Comparison of ENCODE assay signal across 1 cellular context in the genomic region with DNA sequence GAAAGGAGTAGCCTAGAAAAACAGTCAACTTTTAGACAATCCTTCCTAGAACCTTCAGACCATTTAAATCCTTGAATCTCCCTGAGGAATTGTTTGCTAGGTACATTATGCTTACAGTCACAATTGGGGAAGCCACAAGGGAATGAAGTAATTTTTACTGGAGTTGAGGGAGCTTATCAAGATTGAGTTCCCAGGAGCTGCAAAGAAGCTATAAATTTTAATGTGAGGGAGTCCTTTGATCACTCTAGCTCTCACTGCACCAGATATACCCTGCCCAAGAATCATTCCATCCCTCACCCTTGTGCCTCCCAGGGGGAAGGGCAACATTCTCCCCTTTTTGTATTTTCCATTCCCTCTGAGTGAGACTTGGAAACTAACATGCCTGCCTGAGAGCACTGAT.
TF ChIP-seq lines count a peak whose summit lies in the region.

No MANE protein-coding gene starts in this region.

TF ChIP-seq in HEK293, 187 proteins besides CTCF, POLR2A, EP300 and RAD21 (continued from another document and continues in another):
- no peak for TF ChIP-seq ZFP37 (tag by site-specific recombination; IDR thresholded peaks at IDR 0.05)
- no peak for TF ChIP-seq ZNF518A (tag by site-specific recombination; conservative IDR thresholded peaks at IDR 0.05; ENCODE audit: low read depth)
- no peak for TF ChIP-seq ZNF654 (tag by site-specific recombination; IDR thresholded peaks at IDR 0.05; ENCODE audit: low read depth)
- TF ChIP-seq TCF7L2 (IDR thresholded peaks at IDR 0.05; ENCODE audit: borderline replicate concordance, low read depth, low read length): peak; percentile 85; the same call in 1 of the 2 replicates
- no peak for TF ChIP-seq GLI2 (tag by site-specific recombination; IDR thresholded peaks at IDR 0.05; ENCODE audit: borderline replicate concordance, low read depth)
- TF ChIP-seq ZNF175 (tag by site-specific recombination; IDR thresholded peaks at IDR 0.05): no peak
- TF ChIP-seq ZNF423 (tag by site-specific recombination; IDR thresholded peaks at IDR 0.05): peak; percentile 78
- TF ChIP-seq ZNF571 (tag by site-specific recombination; IDR thresholded peaks at IDR 0.05): no peak
- TF ChIP-seq ZBTB21 (tag by site-specific recombination; IDR thresholded peaks at IDR 0.05): no peak
- no peak for TF ChIP-seq ZNF133 (tag by site-specific recombination; IDR thresholded peaks at IDR 0.05)
- no peak for TF ChIP-seq ZNF157 (tag by site-specific recombination; IDR thresholded peaks at IDR 0.05)
- TF ChIP-seq KLF9 (tag by site-specific recombination; IDR thresholded peaks at IDR 0.05; ENCODE audit: low read depth): no peak
- no peak for TF ChIP-seq MEIS1 (CRISPR knock-in tag; IDR thresholded peaks at IDR 0.05; ENCODE audit: borderline replicate concordance)
- no peak for TF ChIP-seq ZNF701 (tag by site-specific recombination; IDR thresholded peaks at IDR 0.05)
- TF ChIP-seq ZNF202 (tag by site-specific recombination; IDR thresholded peaks at IDR 0.05; ENCODE audit: borderline replicate concordance): no peak
- no peak for TF ChIP-seq ZNF76 (tag by site-specific recombination; IDR thresholded peaks at IDR 0.05; ENCODE audit: borderline replicate concordance, low read depth)
- TF ChIP-seq RBAK (tag by site-specific recombination; IDR thresholded peaks at IDR 0.05): no peak
- TF ChIP-seq ZNF391 (tag by site-specific recombination; IDR thresholded peaks at IDR 0.05; ENCODE audit: borderline replicate concordance, low read depth): no peak
- TF ChIP-seq ZNF26 (tag by site-specific recombination; IDR thresholded peaks at IDR 0.05): no peak
- TF ChIP-seq ZNF792 (tag by site-specific recombination; IDR thresholded peaks at IDR 0.05): no peak
- no peak for TF ChIP-seq ZNF223 (tag by site-specific recombination; IDR thresholded peaks at IDR 0.05)
- TF ChIP-seq ZNF433 (tag by site-specific recombination; IDR thresholded peaks at IDR 0.05; ENCODE audit: low read depth): no peak
- TF ChIP-seq ZNF214 (tag by site-specific recombination; IDR thresholded peaks at IDR 0.05; ENCODE audit: borderline replicate concordance): no peak
- TF ChIP-seq ZNF549 (tag by site-specific recombination; IDR thresholded peaks at IDR 0.05): no peak
- TF ChIP-seq, protein P1, sequence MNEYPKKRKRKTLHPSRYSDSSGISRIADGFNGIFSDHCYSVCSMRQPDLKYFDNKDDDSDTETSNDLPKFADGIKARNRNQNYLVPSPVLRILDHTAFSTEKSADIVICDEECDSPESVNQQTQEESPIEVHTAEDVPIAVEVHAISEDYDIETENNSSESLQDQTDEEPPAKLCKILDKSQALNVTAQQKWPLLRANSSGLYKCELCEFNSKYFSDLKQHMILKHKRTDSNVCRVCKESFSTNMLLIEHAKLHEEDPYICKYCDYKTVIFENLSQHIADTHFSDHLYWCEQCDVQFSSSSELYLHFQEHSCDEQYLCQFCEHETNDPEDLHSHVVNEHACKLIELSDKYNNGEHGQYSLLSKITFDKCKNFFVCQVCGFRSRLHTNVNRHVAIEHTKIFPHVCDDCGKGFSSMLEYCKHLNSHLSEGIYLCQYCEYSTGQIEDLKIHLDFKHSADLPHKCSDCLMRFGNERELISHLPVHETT (tag by site-specific recombination; IDR thresholded peaks at IDR 0.05): no peak
- TF ChIP-seq GLI4 (tag by site-specific recombination; IDR thresholded peaks at IDR 0.05): no peak
- TF ChIP-seq ZBTB8A (tag by site-specific recombination; IDR thresholded peaks at IDR 0.05): no peak
- TF ChIP-seq PRDM2 (tag by site-specific recombination; IDR thresholded peaks at IDR 0.05; ENCODE audit: borderline replicate concordance): no peak
- TF ChIP-seq ZNF707 (tag by site-specific recombination; IDR thresholded peaks at IDR 0.05): no peak
- no peak for TF ChIP-seq SCRT1 (tag by site-specific recombination; IDR thresholded peaks at IDR 0.05; ENCODE audit: borderline replicate concordance)
- no peak for TF ChIP-seq ZNF121 (tag by site-specific recombination; IDR thresholded peaks at IDR 0.05)
- TF ChIP-seq HOXD13 (CRISPR knock-in tag; IDR thresholded peaks at IDR 0.05; ENCODE audit: borderline replicate concordance): no peak
- no peak for TF ChIP-seq YY2 (tag by site-specific recombination; IDR thresholded peaks at IDR 0.05)
- no peak for TF ChIP-seq ZBTB10 (tag by site-specific recombination; IDR thresholded peaks at IDR 0.05)
- TF ChIP-seq ZBTB49 (tag by site-specific recombination; IDR thresholded peaks at IDR 0.05; ENCODE audit: low read depth): no peak
- no peak for TF ChIP-seq ZNF140 (tag by site-specific recombination; IDR thresholded peaks at IDR 0.05)
- TF ChIP-seq, protein P2, sequence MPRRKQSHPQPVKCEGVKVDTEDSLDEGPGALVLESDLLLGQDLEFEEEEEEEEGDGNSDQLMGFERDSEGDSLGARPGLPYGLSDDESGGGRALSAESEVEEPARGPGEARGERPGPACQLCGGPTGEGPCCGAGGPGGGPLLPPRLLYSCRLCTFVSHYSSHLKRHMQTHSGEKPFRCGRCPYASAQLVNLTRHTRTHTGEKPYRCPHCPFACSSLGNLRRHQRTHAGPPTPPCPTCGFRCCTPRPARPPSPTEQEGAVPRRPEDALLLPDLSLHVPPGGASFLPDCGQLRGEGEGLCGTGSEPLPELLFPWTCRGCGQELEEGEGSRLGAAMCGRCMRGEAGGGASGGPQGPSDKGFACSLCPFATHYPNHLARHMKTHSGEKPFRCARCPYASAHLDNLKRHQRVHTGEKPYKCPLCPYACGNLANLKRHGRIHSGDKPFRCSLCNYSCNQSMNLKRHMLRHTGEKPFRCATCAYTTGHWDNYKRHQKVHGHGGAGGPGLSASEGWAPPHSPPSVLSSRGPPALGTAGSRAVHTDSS (tag by site-specific recombination; IDR thresholded peaks at IDR 0.05): no peak
